8 cellular contexts compared by ENCODE assay signal in genomic region chrX:100636321-100636991, GRCh38. TPM values are rescaled to one million over a fixed set of nuclear protein-coding genes. Genes with fewer than 3 reads are reported as not detected.
DNase-seq lines count a peak whose midpoint lies in the region; ATAC-seq and TF ChIP-seq lines count a peak whose summit lies in the region.

TSS of gene TSPAN6 (minus strand) at chrX:100636806. CDS start at chrX:100636694, 112 bp downstream.

- peaks cover 7% of the 10 kb centered on the region for H3K79me1 ChIP-seq in trophoblast cell (ENCODE audit: low read length)

- H3K27ac Mint-ChIP-seq in CD4-positive, alpha-beta T cell = peak within 1 kb of the TSS; percentile 72

- peak within 1 kb of the TSS; percentile 81 for H3K4me2 ChIP-seq in trophoblast cell (ENCODE audit: low read length)

- no peak within 1 kb of the TSS for H3K27ac ChIP-seq in CD4-positive, alpha-beta T cell (ENCODE audit: low read depth, low read length)
- H3K27ac ChIP-seq in HUES64 (ENCODE audit: low read depth, low read length) = peak within 1 kb of the TSS; percentile 79
- no peak within 1 kb of the TSS for H3K27ac ChIP-seq in SK-N-MC
- H3K27ac ChIP-seq in adipose tissue (ENCODE audit: low read depth, low read length) = no peak within 1 kb of the TSS
- peak within 1 kb of the TSS in 9 of 10 donors; percentile 2 to 72 (median 39) for H3K27ac ChIP-seq in heart right ventricle
- H3K27ac ChIP-seq in trophoblast cell (ENCODE audit: low read depth, low read length) = peak within 1 kb of the TSS; percentile 62
- H3K27ac ChIP-seq in thymus (ENCODE audit: low read depth) = no peak within 1 kb of the TSS

- peak within 1 kb of the TSS; percentile 98 for H4K8ac ChIP-seq in trophoblast cell (ENCODE audit: low read depth, low read length)

- peak within 1 kb of the TSS; percentile 93 for H4K91ac ChIP-seq in trophoblast cell (ENCODE audit: low read depth, low read length)

- ATAC-seq in CD4-positive, alpha-beta T cell (ENCODE audit: poor library complexity) = peak; percentile 99
- ATAC-seq in GM21367 (IDR thresholded peaks at IDR 0.05; ENCODE audit: unreplicated experiment) = peak; percentile 80
- ATAC-seq in heart right ventricle = peak; percentile 96 to 99 (median 98)

- intact Hi-C loops in CD4-positive, alpha-beta T cell (cut with DNase I, micrococcal nuclease) = loop anchor here in 1 of 2 experiments (10.0 kb wide), 1 partner anchor 122 kb away; no protein-coding TSS in a partner anchor
- intact Hi-C loops in heart right ventricle (cut with DNase I) = loop anchor here in 4 of 10 donors (10.0 kb wide), 3 partner anchors 122 to 192 kb away; no protein-coding TSS in a partner anchor

- POLR2A ChIA-PET in CD4-positive, alpha-beta T cell (lab: Charles Lee) = interaction anchor here (1.2 kb wide), 1 partner anchor 21 kb away, joined by 6 read pairs; no protein-coding TSS in a partner anchor

- CTCF ChIA-PET in CD4-positive, alpha-beta T cell (lab: Charles Lee) = no interaction called here

- TF ChIP-seq CTCF in CD4-positive, alpha-beta T cell (IDR thresholded peaks at IDR 0.05) = peak; percentile 48
- TF ChIP-seq CTCF in heart right ventricle (IDR thresholded peaks at IDR 0.05) = peak; percentile 7 to 67 (median 55)

- no peaks in the 10 kb centered on the region for H3K9me3 ChIP-seq in CD4-positive, alpha-beta T cell (ENCODE audit: control insufficient read depth, low read length)
- no peaks in the 10 kb centered on the region for H3K9me3 ChIP-seq in HUES64 (ENCODE audit: insufficient read depth, low read depth, low read length)
- H3K9me3 ChIP-seq in SK-N-MC (ENCODE audit: low read depth, low read length) = no peaks in the 10 kb centered on the region
- no peaks in the 10 kb centered on the region for H3K9me3 ChIP-seq in heart right ventricle
- H3K9me3 ChIP-seq in trophoblast cell (ENCODE audit: insufficient read depth, low read depth, low read length) = no peaks in the 10 kb centered on the region
- H3K9me3 ChIP-seq in thymus (ENCODE audit: control insufficient read depth) = no peaks in the 10 kb centered on the region

- H3K14ac ChIP-seq in trophoblast cell (ENCODE audit: low read length) = peak within 1 kb of the TSS; percentile 75

- peak within 1 kb of the TSS; percentile 73 for H2BK5ac ChIP-seq in trophoblast cell (ENCODE audit: low read depth, low read length, poor library complexity)

- H3K4me3 Mint-ChIP-seq in CD4-positive, alpha-beta T cell = peak within 1 kb of the TSS; percentile 98

- H3K9ac ChIP-seq in HUES64 (ENCODE audit: low read depth, low read length) (peak within 1 kb of the TSS; percentile 94), SK-N-MC (ENCODE audit: insufficient read length) (peak within 1 kb of the TSS; percentile 92), trophoblast cell (ENCODE audit: low read length) (peak within 1 kb of the TSS; percentile 96)

- peak within 1 kb of the TSS; percentile 59 for H2AFZ ChIP-seq in trophoblast cell (ENCODE audit: insufficient read depth, low read length, poor library complexity)

- H3K4me1 Mint-ChIP-seq in CD4-positive, alpha-beta T cell (ENCODE audit: low read depth) = peaks cover 9% of the 10 kb centered on the region

- H3K4me1 ChIP-seq in HUES64 (ENCODE audit: insufficient read depth, low read length) = 0 out of 2 replicates have a peak, but pooled peaks cover 5% of the 10 kb centered on the region
- peaks cover 0 to 3% (median 0%) of the 10 kb centered on the region in 9 donors for H3K4me1 ChIP-seq in heart right ventricle
- H3K4me1 ChIP-seq in trophoblast cell (ENCODE audit: control insufficient read depth in 1 of 2, insufficient read depth in 2 of 2, low read length in 2 of 2) = peaks cover 0 to 4% of the 10 kb centered on the region in 2 experiments
- H3K4me1 ChIP-seq in thymus (ENCODE audit: control insufficient read depth, insufficient read depth, low read length) = no peaks in the 10 kb centered on the region

- H3K4ac ChIP-seq in trophoblast cell (ENCODE audit: low read depth, low read length) = peak within 1 kb of the TSS; percentile 93

- peak within 1 kb of the TSS; percentile 75 for H2BK120ac ChIP-seq in trophoblast cell (ENCODE audit: insufficient read depth, low read length, poor library complexity)

- H3K27me3 Mint-ChIP-seq in CD4-positive, alpha-beta T cell = peaks cover 16% of the 10 kb centered on the region

- H3K36me3 ChIP-seq in HUES64 (ENCODE audit: insufficient read depth, low read length) = peaks cover 33% of the 10 kb centered on the region
- peaks cover 12% of the 10 kb centered on the region for H3K36me3 ChIP-seq in SK-N-MC (ENCODE audit: insufficient read depth, low read length)
- H3K36me3 ChIP-seq in heart right ventricle = peaks cover 0 to 11% (median 0%) of the 10 kb centered on the region in 9 donors
- peaks cover 3 to 5% of the 10 kb centered on the region in 2 experiments for H3K36me3 ChIP-seq in trophoblast cell (ENCODE audit: control insufficient read depth in 1 of 2, insufficient read depth in 2 of 2, low read length in 2 of 2)
- H3K36me3 ChIP-seq in thymus (ENCODE audit: control insufficient read depth, insufficient read depth) = no peaks in the 10 kb centered on the region

- WGBS in HUES64 = under 1% methylated on average over 45 of the region's 51 CpGs
- 1 to 29% (median 8%) methylated on average over 47 to 51 of the region's 51 CpGs for WGBS in adipose tissue, 3 donors
- WGBS in heart right ventricle, 2 donors = 1 to 2% methylated on average over 49 to 51 of the region's 51 CpGs
- WGBS in trophoblast cell (ENCODE audit: extremely low coverage, insufficient coverage, insufficient read length) = no CpG with 5 or more reads among the region's 51 CpGs
- WGBS in thymus = 12% methylated on average over 51 of the region's 51 CpGs

- H3K9me3 Mint-ChIP-seq in CD4-positive, alpha-beta T cell = no peaks in the 10 kb centered on the region

- no peak within 1 kb of the TSS for H2AK5ac ChIP-seq in trophoblast cell (ENCODE audit: low read length)

- H3K79me2 ChIP-seq in trophoblast cell (ENCODE audit: control insufficient read depth, insufficient read depth, low read length, poor library complexity) = peaks cover 6% of the 10 kb centered on the region

- H3K4me3 ChIP-seq in HUES64 (ENCODE audit: low read length) = peak within 1 kb of the TSS; percentile 77
- H3K4me3 ChIP-seq in SK-N-MC = peak within 1 kb of the TSS; percentile 83
- H3K4me3 ChIP-seq in heart right ventricle = peak within 1 kb of the TSS; percentile 30 to 75 (median 61)
- H3K4me3 ChIP-seq in trophoblast cell (ENCODE audit: low read depth, low read length) = peak within 1 kb of the TSS; percentile 87
- peak within 1 kb of the TSS; percentile 43 for H3K4me3 ChIP-seq in thymus (ENCODE audit: low read length)

- peaks cover 5% of the 10 kb centered on the region for H3K27me3 ChIP-seq in CD4-positive, alpha-beta T cell (ENCODE audit: control insufficient read depth, insufficient read depth, low read length)
- H3K27me3 ChIP-seq in HUES64 (ENCODE audit: insufficient read depth, low read length) (no peaks in the 10 kb centered on the region), heart right ventricle (peaks cover 0 to 85% (median 0%) of the 10 kb centered on the region in 7 donors), trophoblast cell (ENCODE audit: insufficient read depth, low read length) (no peaks in the 10 kb centered on the region), thymus (ENCODE audit: control insufficient read depth, insufficient read depth) (no peaks in the 10 kb centered on the region)

- H2BK12ac ChIP-seq in trophoblast cell (ENCODE audit: low read length) = no peak within 1 kb of the TSS

- H4K12ac ChIP-seq in trophoblast cell (ENCODE audit: low read depth, low read length) = peak within 1 kb of the TSS; percentile 74

- peak; percentile 55 to 79 (median 69) for DNase-seq in CD4-positive, alpha-beta T cell
- peak; percentile 75 for DNase-seq in SK-N-MC (ENCODE audit: low read depth, low spot score)
- peak; percentile 80 to 83 for DNase-seq in heart right ventricle
- DNase-seq in trophoblast cell = peak; percentile 68 to 87

- peak within 1 kb of the TSS; percentile 95 for H3K18ac ChIP-seq in trophoblast cell (ENCODE audit: low read length)

- H3K23ac ChIP-seq in trophoblast cell (ENCODE audit: low read length) = no peak within 1 kb of the TSS

- no peaks in the 10 kb centered on the region for H3K36me3 Mint-ChIP-seq in CD4-positive, alpha-beta T cell (ENCODE audit: low read depth)

RNA-seq across cellular contexts. Expression of gene TSPAN6, which starts in this region (rescaled TPM):
- 1 to 10 TPM; 1.1 to 1.9 TPM for total RNA-seq in CD4-positive, alpha-beta T cell
- 62.2 TPM for polyA plus RNA-seq in HUES64 (2013, experiment 1 of 2)
- polyA plus RNA-seq in HUES64 (2013, experiment 2 of 2) = 72.5 TPM
- polyA plus RNA-seq in adipose tissue (10 to 100 TPM; 11.4 to 30.2 (median 24.3) TPM), heart right ventricle (1 to 10 TPM; 4.3 to 8.6 TPM), thymus (15.6 TPM)
- 1 to 10 TPM; 3.0 to 6.5 (median 5.5) TPM for total RNA-seq in heart right ventricle
- polyA plus RNA-seq in trophoblast cell (2013) = 51.6 and 52.2 TPM in 2 replicates

Comparison
In these comparisons a context has a peak if more than half of its experiments do, and no peak if none do; other contexts are left out.
1. H3K27ac ChIP-seq: peak in HUES64 (single experiment), heart right ventricle (9 of 10) and trophoblast cell (single experiment); none in CD4-positive, alpha-beta T cell (single experiment), SK-N-MC (single experiment), adipose tissue (single experiment) and thymus (single experiment).
2. Peak in every context shown above with its lines, with median percentiles within 50 percentile points of each other: ATAC-seq, DNase-seq, H3K4me3 ChIP-seq and H3K9ac ChIP-seq.